In genomic region chr14:59265808-59266207, GRCh38 we compare ENCODE assay signal across 13 cellular contexts.
DNase-seq lines count a peak whose midpoint lies in the region; ATAC-seq, FAIRE-seq and TF ChIP-seq lines count a peak whose summit lies in the region.
"Had no signal": no experiment of that assay in that cellular context is flagged by ENCODE, and none has a peak within 500 bp of the region (broad histone marks: within the 10 kb centered on the region; RNA-seq: fewer than 3 reads in every experiment).

No MANE protein-coding gene starts in this region.

- no peak for TF ChIP-seq EP300 in K562 (IDR thresholded peaks at IDR 0.05; ENCODE audit: low read length)

- no peak for TF ChIP-seq RAD21 in K562 (CRISPR knock-in tag; conservative IDR thresholded peaks at IDR 0.05 in 1 of 2, IDR thresholded peaks at IDR 0.05 in 1 of 2)

- H3K9me3 ChIP-seq in K562 (replicated peaks; ENCODE audit: control insufficient read depth, insufficient read depth, low read depth, low read length): no peaks in the 10 kb centered on the region
- H3K9me3 ChIP-seq: left lung, SJSA1, upper lobe of left lung had no signal

- H3K4me3 ChIP-seq in K562: no peak overlapping the region
- H3K4me3 ChIP-seq: left lung, SJSA1, upper lobe of left lung had no signal

- POLR2A ChIA-PET in activated CD4-positive, alpha-beta T cell treated with anti-CD3 and anti-CD28 coated beads for 36 hours (lab: Charles Lee): no interaction called here
- POLR2A ChIA-PET in K562 (lab: Yijun Ruan, JAX): no interaction called here

- H3K4me2 ChIP-seq in K562 (ENCODE audit: insufficient read depth, low read length): no peak overlapping the region

- no peak for FAIRE-seq in K562 (lab: Jason Lieb, UNC)

- H2AFZ ChIP-seq in K562 (ENCODE audit: low read depth, low read length): no peak overlapping the region

- peaks cover 21% of the 10 kb centered on the region for H3K4me1 Mint-ChIP-seq in activated CD4-positive, alpha-beta T cell treated with anti-CD3 and anti-CD28 coated beads for 36 hours

- no peak overlapping the region for H3K27ac ChIP-seq in K562 (ENCODE audit: extremely low read depth, low read depth, low read length)
- H3K27ac ChIP-seq: left lung, SJSA1, upper lobe of left lung had no signal

- H4K20me1 ChIP-seq in K562 (replicated peaks; ENCODE audit: control insufficient read depth, insufficient read depth, low read length): no peaks in the 10 kb centered on the region

- no peak overlapping the region for H3K9ac ChIP-seq in K562 (ENCODE audit: insufficient read depth in 1 of 2, low read depth in 2 of 2, low read length in 2 of 2)

- peak; percentile 96 for ATAC-seq in activated CD4-positive, alpha-beta T cell treated with anti-CD3 and anti-CD28 coated beads for 36 hours
- ATAC-seq in K562: no peak
- no peak for ATAC-seq in GM21529 (IDR thresholded peaks at IDR 0.05; ENCODE audit: unreplicated experiment)
- ATAC-seq in HG03442 (IDR thresholded peaks at IDR 0.05; ENCODE audit: unreplicated experiment): no peak
- ATAC-seq: left lung had no signal

- no peak overlapping the region for H3K4me3 Mint-ChIP-seq in activated CD4-positive, alpha-beta T cell treated with anti-CD3 and anti-CD28 coated beads for 36 hours

- H3K27me3 ChIP-seq in K562 (ENCODE audit: control insufficient read depth in 2 of 2, insufficient read depth in 2 of 2, low read length in 2 of 2): no peaks in the 10 kb centered on the region
- H3K27me3 ChIP-seq: left lung, SJSA1, upper lobe of left lung had no signal

- intact Hi-C loops in activated CD4-positive, alpha-beta T cell treated with anti-CD3 and anti-CD28 coated beads for 36 hours (cut with DNase I, micrococcal nuclease): loop anchor here in 1 of 2 experiments (1.0 to 2.0 kb wide), 2 partner anchors 9 to 77 kb away; partner anchors contain the start of gene DAAM1
- intact Hi-C loops in K562 (cut with micrococcal nuclease): no loop called here

- no peak overlapping the region for H3K27ac Mint-ChIP-seq in activated CD4-positive, alpha-beta T cell treated with anti-CD3 and anti-CD28 coated beads for 36 hours

- no peaks in the 10 kb centered on the region; the same call in 2 of the 3 replicates for H3K36me3 ChIP-seq in K562 (ENCODE audit: control insufficient read depth, insufficient read depth, low read length)

- H3K9me1 ChIP-seq in K562 (ENCODE audit: control insufficient read depth, insufficient read depth, low read length): no peaks in the 10 kb centered on the region

- no peak for TF ChIP-seq POLR2A in K562 (conservative IDR thresholded peaks at IDR 0.05)

- in situ Hi-C loops in K562 (cut with MboI): no loop called here

- H3K4me1 ChIP-seq in K562 (replicated peaks in 1 of 2; ENCODE audit: control insufficient read depth in 2 of 2, insufficient read depth in 2 of 2, low read length in 2 of 2): no peaks in the 10 kb centered on the region
- H3K4me1 ChIP-seq: left lung had no signal

- no peak for TF ChIP-seq CTCF in K562 (IDR thresholded peaks at IDR 0.05 in 2 of 3, conservative IDR thresholded peaks at IDR 0.05 in 1 of 3; ENCODE audit: insufficient read depth in 2 of 3, low read depth in 1 of 3, low read length in 3 of 3)

- no peaks in the 10 kb centered on the region for H3K27me3 Mint-ChIP-seq in activated CD4-positive, alpha-beta T cell treated with anti-CD3 and anti-CD28 coated beads for 36 hours

- peak; percentile 75 for DNase-seq in activated CD4-positive, alpha-beta T cell treated with anti-CD3 and anti-CD28 coated beads for 36 hours
- DNase-seq in activated CD4-positive, alpha-beta T cell treated with anti-CD3 and anti-CD28 coated beads for 1 hour: no peak
- peak; percentile 50 for DNase-seq in RKO (ENCODE audit: low spot score)
- no peak for DNase-seq in K562 (ENCODE audit: extremely low read depth in 1 of 4, low spot score in 3 of 4)
- peak; percentile 23 to 34 for DNase-seq in stimulated activated CD8-positive, alpha-beta memory T cell treated with anti-CD3 and anti-CD28 coated beads, Interleukin-15, amount 100 ng/mL, for 48 hours (ENCODE audit: low read depth in 2 of 2)
- no peak for DNase-seq in MV-4-11 (lab: John Stamatoyannopoulos, UW)
- DNase-seq: cerebellar nuclear complex, left lung, occipital lobe, upper lobe of left lung had no signal

- H3K79me2 ChIP-seq in K562 (ENCODE audit: control insufficient read depth, insufficient read depth, low read length): no peaks in the 10 kb centered on the region

- peaks cover 38% of the 10 kb centered on the region for H3K36me3 Mint-ChIP-seq in activated CD4-positive, alpha-beta T cell treated with anti-CD3 and anti-CD28 coated beads for 36 hours (ENCODE audit: low read depth)

- BruUV-seq in K562 (replicated peaks; lab: Mats Ljungman, UMichigan): no TSS peak

- CTCF ChIA-PET in activated CD4-positive, alpha-beta T cell treated with anti-CD3 and anti-CD28 coated beads for 36 hours (lab: Charles Lee): interaction anchor here (1.6 kb wide), 1 partner anchor 13 kb away, joined by 7 read pairs; no protein-coding TSS in a partner anchor
- CTCF ChIA-PET in K562 (lab: Yijun Ruan, JAX; ENCODE audit: low intra/inter-chr PET ratio): no interaction called here

- H3K9me3 Mint-ChIP-seq in activated CD4-positive, alpha-beta T cell treated with anti-CD3 and anti-CD28 coated beads for 36 hours (ENCODE audit: low read depth): no peaks in the 10 kb centered on the region

TF ChIP-seq in K562, 482 proteins besides CTCF, POLR2A, EP300 and RAD21 (continues in another document):
- TF ChIP-seq ATF3 (IDR thresholded peaks at IDR 0.05) (peak; percentile 70), ATF3 (CRISPR knock-in tag; conservative IDR thresholded peaks at IDR 0.05) (no peak), ID3 (CRISPR knock-in tag; IDR thresholded peaks at IDR 0.05) (no peak), ID3 (tag; IDR thresholded peaks at IDR 0.05) (no peak), ATF7 (IDR thresholded peaks at IDR 0.05) (no peak), ZNF507 (tag; conservative IDR thresholded peaks at IDR 0.05) (no peak), MTA1 (IDR thresholded peaks at IDR 0.05; ENCODE audit: borderline replicate concordance) (no peak), RAD51 (IDR thresholded peaks at IDR 0.05; ENCODE audit: borderline replicate concordance, low read depth) (peak; percentile 55; the same call in 1 of the 2 replicates), USF1 (CRISPR knock-in tag; IDR thresholded peaks at IDR 0.05) (peak; percentile 76), RBM14 (IDR thresholded peaks at IDR 0.05; ENCODE audit: borderline replicate concordance, insufficient read depth, low read depth, low read length) (no peak), E2F5 (CRISPR knock-in tag; IDR thresholded peaks at IDR 0.05) (no peak), DPF2 (IDR thresholded peaks at IDR 0.05) (no peak), JUND (IDR thresholded peaks at IDR 0.05; ENCODE audit: borderline replicate concordance, low read depth, low read length) (peak; percentile 26; the same call in 1 of the 2 replicates), JUND (tag; IDR thresholded peaks at IDR 0.05; ENCODE audit: borderline replicate concordance, low read depth, low read length) (no peak), ZNF274 (IDR thresholded peaks at IDR 0.05; ENCODE audit: borderline replicate concordance, low read depth, low read length) (no peak), MTA2 (IDR thresholded peaks at IDR 0.05; ENCODE audit: low read depth) (no peak), STAT5A (IDR thresholded peaks at IDR 0.05; ENCODE audit: borderline replicate concordance, low read length) (no peak), USF2 (CRISPR knock-in tag; IDR thresholded peaks at IDR 0.05) (peak; percentile 58), GABPB1 (CRISPR knock-in tag; IDR thresholded peaks at IDR 0.05) (no peak), ZNF695 (CRISPR knock-in tag; IDR thresholded peaks at IDR 0.05) (no peak)

Comparison
In these comparisons a context has a peak if more than half of its experiments do, and no peak if none do; other contexts are left out.
1. DNase-seq: peak in activated CD4-positive, alpha-beta T cell treated with anti-CD3 and anti-CD28 coated beads for 36 hours (single experiment), RKO (single experiment) and stimulated activated CD8-positive, alpha-beta memory T cell treated with anti-CD3 and anti-CD28 coated beads, Interleukin-15, amount 100 ng/mL, for 48 hours (2 of 2); none in activated CD4-positive, alpha-beta T cell treated with anti-CD3 and anti-CD28 coated beads for 1 hour (single experiment), K562 (0 of 4) and MV-4-11 (single experiment).